ENCODE assay signal across 9 cellular contexts in genomic region chr9:114267-115117, GRCh38. TPM values are rescaled to one million over a fixed set of nuclear protein-coding genes. Genes with fewer than 3 reads are reported as not detected.
A peak's percentile ranks its signal among the peaks of the same experiment; 100 is the strongest.
DNase-seq lines count a peak whose midpoint lies in the region; ATAC-seq, FAIRE-seq and TF ChIP-seq lines count a peak whose summit lies in the region.
"Not testable (repeated sequence)": the region's sequence is repeated elsewhere in the genome, so short reads cannot be mapped to it uniquely, and the experiment has no call there.
"Had no signal": no experiment of that assay in that cellular context is flagged by ENCODE, and none has a peak within 500 bp of the region (broad histone marks: within the 10 kb centered on the region; RNA-seq: fewer than 3 reads in every experiment).

No MANE protein-coding gene starts in this region.

- H2AFZ ChIP-seq in endothelial cell of umbilical vein (ENCODE audit: low read depth, low read length): not testable (repeated sequence)

- H4K20me1 ChIP-seq in endothelial cell of umbilical vein (replicated peaks; ENCODE audit: control insufficient read depth, extremely low read depth, insufficient read depth, low read length): not testable (repeated sequence)

- FAIRE-seq in endothelial cell of umbilical vein (lab: Jason Lieb, UNC); pancreas (lab: Jason Lieb, UNC): not testable (repeated sequence)

- dilution Hi-C loops in endothelial cell of umbilical vein (cut with MboI; ENCODE audit: extremely low pct_ligation_motif_present, low sequenced_read_pairs): not testable (repeated sequence)

- WGBS in pancreas, 2 donors: 4% methylated on average over 64 to 73 of the region's 73 CpGs

- not testable (repeated sequence) for H3K9me3 Mint-ChIP-seq in HFFc6; activated T-helper 1 cell treated with anti-CD3 and anti-CD28 coated beads, Interleukin-12 subunit alpha, Interleukin-12 subunit beta, Interleukin-2, Interleukin-4 antibody, amounts not matched to agents 30 ng/mL and 10 ng/mL and 1 ng/mL, durations not matched to agents 14 hours and 24 hours and 36 hours; type B pancreatic cell

- CTCF ChIA-PET in endothelial cell of umbilical vein (lab: Charles Lee): not testable (repeated sequence)

- H3K36me3 Mint-ChIP-seq in HFFc6 (ENCODE audit: low read depth); activated T-helper 1 cell treated with anti-CD3 and anti-CD28 coated beads, Interleukin-12 subunit alpha, Interleukin-12 subunit beta, Interleukin-2, Interleukin-4 antibody, amounts not matched to agents 30 ng/mL and 10 ng/mL and 1 ng/mL, durations not matched to agents 14 hours and 24 hours and 36 hours (ENCODE audit: low read depth); type B pancreatic cell: not testable (repeated sequence)

- not testable (repeated sequence) for H3K9me3 ChIP-seq in ES-I3 (ENCODE audit: control insufficient read depth, insufficient read depth, low read length); endothelial cell of umbilical vein (replicated peaks; ENCODE audit: control insufficient read depth, insufficient read depth, low read length); pancreas

- H3K36me3 ChIP-seq in ES-I3 (ENCODE audit: insufficient read depth, low read length); endothelial cell of umbilical vein (ENCODE audit: control insufficient read depth in 2 of 2, extremely low read depth in 1 of 2, insufficient read depth in 2 of 2, low read length in 2 of 2); pancreas: not testable (repeated sequence)

- H3K27me3 ChIP-seq in endothelial cell of umbilical vein (ENCODE audit: control insufficient read depth in 2 of 2, insufficient read depth in 2 of 2, low read length in 2 of 2) (peaks cover 29 to 35% of the 10 kb centered on the region in 2 experiments), pancreas (peaks cover 0 to 25% (median 6%) of the 10 kb centered on the region in 4 donors)

- H3K27me3 Mint-ChIP-seq in HFFc6 (ENCODE audit: insufficient read depth): peaks cover 33% of the 10 kb centered on the region
- peaks cover 46% of the 10 kb centered on the region for H3K27me3 Mint-ChIP-seq in activated T-helper 1 cell treated with anti-CD3 and anti-CD28 coated beads, Interleukin-12 subunit alpha, Interleukin-12 subunit beta, Interleukin-2, Interleukin-4 antibody, amounts not matched to agents 30 ng/mL and 10 ng/mL and 1 ng/mL, durations not matched to agents 14 hours and 24 hours and 36 hours (ENCODE audit: insufficient read depth)
- H3K27me3 Mint-ChIP-seq in type B pancreatic cell: peaks cover 65% of the 10 kb centered on the region

- not testable (repeated sequence) for TF ChIP-seq POLR2A in endothelial cell of umbilical vein (IDR thresholded peaks at IDR 0.05; ENCODE audit: low read depth, low read length)

- not testable (repeated sequence) for H3K9me1 ChIP-seq in endothelial cell of umbilical vein (replicated peaks; ENCODE audit: control insufficient read depth, extremely low read depth, insufficient read depth, low read length)

- POLR2A ChIA-PET in endothelial cell of umbilical vein (lab: Charles Lee): not testable (repeated sequence)

- peak overlapping the region; percentile 47; the same call in 1 of the 2 replicates for H3K9ac ChIP-seq in ES-I3 (ENCODE audit: low read depth, low read length)
- not testable (repeated sequence) for H3K9ac ChIP-seq in endothelial cell of umbilical vein (replicated peaks; ENCODE audit: extremely low read depth, insufficient read depth, low read length)

- not testable (repeated sequence) for BruUV-seq in endothelial cell of umbilical vein (replicated peaks; lab: Mats Ljungman, UMichigan)

- ATAC-seq in pancreas: peak; percentile 43 to 64 (median 58)

- H3K27ac ChIP-seq in endothelial cell of umbilical vein (ENCODE audit: insufficient read depth, low read depth, low read length); pancreas: not testable (repeated sequence)

- not testable (repeated sequence) for DNase-seq in HFFc6; activated T-helper 1 cell treated with anti-CD3 and anti-CD28 coated beads, Interleukin-12 subunit alpha, Interleukin-12 subunit beta, Interleukin-2, Interleukin-4 antibody, amounts not matched to agents 30 ng/mL and 10 ng/mL and 1 ng/mL, durations not matched to agents 14 hours and 24 hours and 36 hours (ENCODE audit: low spot score); endothelial cell of umbilical vein (ENCODE audit: low read depth, low spot score); type B pancreatic cell (ENCODE audit: extremely low spot score, unreplicated experiment)
- DNase-seq in NCI-H2196 (lab: John Stamatoyannopoulos, UW; ENCODE audit: unreplicated experiment) (peak; percentile 38), kidney tubule cell (ENCODE audit: low spot score) (peak; percentile 22), pancreas (peak in 2 of 6 donors; percentile 16 to 74)

- H3K4me3 ChIP-seq in endothelial cell of umbilical vein (replicated peaks in 1 of 3; ENCODE audit: insufficient read depth in 1 of 3, low read depth in 1 of 3, low read length in 3 of 3) (peak overlapping the region in 1 of 3 experiments; percentile 21), pancreas (peak overlapping the region; percentile 10 to 51 (median 30))

- H3K4me1 ChIP-seq in ES-I3 (ENCODE audit: insufficient read depth, low read length); endothelial cell of umbilical vein (ENCODE audit: control insufficient read depth, extremely low read depth, insufficient read depth, low read length); pancreas: not testable (repeated sequence)

- peak overlapping the region; percentile 51 for H3K4me2 ChIP-seq in endothelial cell of umbilical vein (ENCODE audit: insufficient read depth, low read length)

- intact Hi-C loops in activated T-helper 1 cell treated with anti-CD3 and anti-CD28 coated beads, Interleukin-12 subunit alpha, Interleukin-12 subunit beta, Interleukin-2, Interleukin-4 antibody, amounts not matched to agents 30 ng/mL and 10 ng/mL and 1 ng/mL, durations not matched to agents 14 hours and 24 hours and 36 hours (cut with micrococcal nuclease): loop anchor here (5.0 kb wide), 1 partner anchor 938 kb away; the partner anchor contains the start of gene DMRT2
- intact Hi-C loops in endothelial cell of umbilical vein (cut with micrococcal nuclease); pancreas (cut with DNase I): not testable (repeated sequence)

- not testable (repeated sequence) for H3K27ac Mint-ChIP-seq in HFFc6
- H3K27ac Mint-ChIP-seq in activated T-helper 1 cell treated with anti-CD3 and anti-CD28 coated beads, Interleukin-12 subunit alpha, Interleukin-12 subunit beta, Interleukin-2, Interleukin-4 antibody, amounts not matched to agents 30 ng/mL and 10 ng/mL and 1 ng/mL, durations not matched to agents 14 hours and 24 hours and 36 hours: peak overlapping the region; percentile 21
- H3K27ac Mint-ChIP-seq in type B pancreatic cell: peak overlapping the region; percentile 20

- not testable (repeated sequence) for TF ChIP-seq CTCF in HFFc6 (IDR thresholded peaks at IDR 0.05); endothelial cell of umbilical vein (IDR thresholded peaks at IDR 0.05; ENCODE audit: extremely low read depth in 1 of 2, insufficient read depth in 1 of 2, low read depth in 1 of 2, low read length in 2 of 2); pancreas (IDR thresholded peaks at IDR 0.05); type B pancreatic cell (conservative IDR thresholded peaks at IDR 0.05)

- H3K4me3 Mint-ChIP-seq in HFFc6 (peak overlapping the region; percentile 81), type B pancreatic cell (peak overlapping the region; percentile 77)
- H3K4me3 Mint-ChIP-seq in activated T-helper 1 cell treated with anti-CD3 and anti-CD28 coated beads, Interleukin-12 subunit alpha, Interleukin-12 subunit beta, Interleukin-2, Interleukin-4 antibody, amounts not matched to agents 30 ng/mL and 10 ng/mL and 1 ng/mL, durations not matched to agents 14 hours and 24 hours and 36 hours: peak overlapping the region; percentile 68

- not testable (repeated sequence) for H3K79me2 ChIP-seq in endothelial cell of umbilical vein (ENCODE audit: control insufficient read depth, insufficient read depth, low read length)

- H3K4me1 Mint-ChIP-seq in HFFc6 (ENCODE audit: low read depth): peaks cover 12% of the 10 kb centered on the region
- H3K4me1 Mint-ChIP-seq in activated T-helper 1 cell treated with anti-CD3 and anti-CD28 coated beads, Interleukin-12 subunit alpha, Interleukin-12 subunit beta, Interleukin-2, Interleukin-4 antibody, amounts not matched to agents 30 ng/mL and 10 ng/mL and 1 ng/mL, durations not matched to agents 14 hours and 24 hours and 36 hours (ENCODE audit: low read depth): peaks cover 13% of the 10 kb centered on the region
- not testable (repeated sequence) for H3K4me1 Mint-ChIP-seq in type B pancreatic cell (ENCODE audit: unreplicated experiment)

TF ChIP-seq in endothelial cell of umbilical vein, 7 proteins besides CTCF, POLR2A, EP300 and RAD21:
- peak; percentile 67 for TF ChIP-seq EZH2 (IDR thresholded peaks at IDR 0.05; ENCODE audit: borderline replicate concordance, low read depth, low read length, severe bottlenecking)

RNA-seq across cellular contexts. Expression of gene FOXD4, which starts 3.7 kb away (rescaled TPM):
- total RNA-seq in HFFc6 (2021; fragmentation: NEBNext Ultra II Directional; extraction: Animal tissue kit (Norgen Biotek cat#: 25700)): 1 to 10 TPM in 1 of 6 experiments, under 1 TPM in 5; 0.34 to 1.1 (median 0.39) TPM
- 0.13 and 0.22 TPM in 2 replicates for total RNA-seq in activated T-helper 1 cell treated with anti-CD3 and anti-CD28 coated beads, Interleukin-12 subunit alpha, Interleukin-12 subunit beta, Interleukin-2, Interleukin-4 antibody, amounts not matched to agents 30 ng/mL and 10 ng/mL and 1 ng/mL, durations not matched to agents 14 hours and 24 hours and 36 hours
- 0.35 and 0.42 TPM in 2 replicates for total RNA-seq in endothelial cell of umbilical vein
- polyA plus RNA-seq in endothelial cell of umbilical vein: 0.07 and 0.13 TPM in 2 replicates
- 0.06 and 0.08 TPM in 2 replicates for polyA plus RNA-seq in endothelial cell of umbilical vein (2011; cell fraction: cytosol; rRNA removed)
- polyA plus RNA-seq in endothelial cell of umbilical vein (2011; cell fraction: nucleus; rRNA removed): 0.08 and 0.24 TPM in 2 replicates
- not detected in 2 replicates for polyA plus RNA-seq in endothelial cell of umbilical vein (2012)
- 0.15 and 0.27 TPM in 2 replicates for polyA minus RNA-seq in endothelial cell of umbilical vein
- polyA minus RNA-seq in endothelial cell of umbilical vein (2011; cell fraction: cytosol; rRNA and poly(A)+ RNA removed): 0.51 TPM
- polyA minus RNA-seq in endothelial cell of umbilical vein (2011; cell fraction: nucleus; rRNA and poly(A)+ RNA removed): 0.29 TPM in 1 of 2 replicates, not detected in the other
- total RNA-seq in pancreas: under 1 TPM in 5 of 6 donors, not detected in 1; 0.12 to 0.35 (median 0.24) TPM
- polyA plus RNA-seq in pancreas: under 1 TPM; 0.38 to 0.68 TPM
- total RNA-seq in type B pancreatic cell (ENCODE audit: low replicate concordance): 0.17 and 0.75 TPM in 2 replicates
- total RNA-seq: G401 had no signal
